Comparison of ENCODE assay signal across 11 cellular contexts in genomic region chrX:42094208-42094607, GRCh38.
DNase-seq lines count a peak whose midpoint lies in the region; ATAC-seq and TF ChIP-seq lines count a peak whose summit lies in the region.
"Had no signal": no experiment of that assay in that cellular context is flagged by ENCODE, and none has a peak within 500 bp of the region (broad histone marks: within the 10 kb centered on the region; RNA-seq: fewer than 3 reads in every experiment).

No MANE protein-coding gene starts in this region.

- H3K27ac Mint-ChIP-seq in GM23338, result peak overlapping the region; percentile 84

- no peak for TF ChIP-seq CTCF in GM23338 (conservative IDR thresholded peaks at IDR 0.05; ENCODE audit: low read depth in 2 of 2)
- no peak for TF ChIP-seq CTCF in lower lobe of right lung (IDR thresholded peaks at IDR 0.05)
- no peak for TF ChIP-seq CTCF in GM13976 (IDR thresholded peaks at IDR 0.05; ENCODE audit: borderline replicate concordance, control extremely low read depth, extremely low read depth, insufficient read depth, missing control alignments)

- H3K36me3 ChIP-seq in GM23338 (ENCODE audit: insufficient read depth) (no peaks in the 10 kb centered on the region), lower lobe of right lung (no peaks in the 10 kb centered on the region)
- H3K36me3 ChIP-seq: vagina had no signal

- H3K4me1 ChIP-seq in GM23338 (ENCODE audit: insufficient read depth) (peaks cover 46% of the 10 kb centered on the region), lower lobe of right lung (no peaks in the 10 kb centered on the region)
- H3K4me1 ChIP-seq: psoas muscle, vagina had no signal

- H3K27me3 Mint-ChIP-seq in GM23338 (ENCODE audit: insufficient read depth, low read depth, poor library complexity), result no peaks in the 10 kb centered on the region

- no peak overlapping the region for H3K4me3 ChIP-seq in GM23338
- no peak overlapping the region for H3K4me3 ChIP-seq in lower lobe of right lung
- H3K4me3 ChIP-seq: psoas muscle, vagina had no signal

- no peaks in the 10 kb centered on the region for H3K9me2 ChIP-seq in GM23338 (ENCODE audit: insufficient read depth)

- no peaks in the 10 kb centered on the region for H3K27me3 ChIP-seq in GM23338 (ENCODE audit: insufficient read depth)
- H3K27me3 ChIP-seq in lower lobe of right lung (ENCODE audit: low read depth), result no peaks in the 10 kb centered on the region
- H3K27me3 ChIP-seq: vagina had no signal

- 0 out of 2 replicates have a peak overlapping the region, but pooled peaks have one; percentile 6 for H3K4me2 ChIP-seq in GM23338

- 0 out of 2 replicates have a peak overlapping the region, but pooled peaks have one; percentile 50 for H3K27ac ChIP-seq in GM23338 (ENCODE audit: low read depth)
- H3K27ac ChIP-seq in lower lobe of right lung, result no peak overlapping the region
- H3K27ac ChIP-seq: psoas muscle, vagina had no signal

- no peaks in the 10 kb centered on the region for H3K79me2 ChIP-seq in GM23338 (replicated peaks; ENCODE audit: insufficient read depth)

- peaks cover 50% of the 10 kb centered on the region for H3K4me1 Mint-ChIP-seq in GM23338

- intact Hi-C loops in lower lobe of right lung (cut with DNase I), result no loop called here

- in situ Hi-C loops in GM13976 (cut with MboI; ENCODE audit: low sequenced_read_pairs, unreplicated experiment), result no loop called here

- H3K36me3 Mint-ChIP-seq in GM23338 (ENCODE audit: low read depth), result no peaks in the 10 kb centered on the region; the same call in 2 of the 3 replicates

- H3K9me3 ChIP-seq in lower lobe of right lung, result no peaks in the 10 kb centered on the region
- H3K9me3 ChIP-seq: psoas muscle, vagina had no signal

- peak; percentile 4 for DNase-seq in EH (ENCODE audit: low read depth)
- no peak for DNase-seq in GM23338 (ENCODE audit: low spot score)
- DNase-seq in SKM-1 treated with dmso at 0.1 percent for 144 hours (lab: John Stamatoyannopoulos, UW; ENCODE audit: unreplicated experiment), result peak; percentile 23
- DNase-seq in lower lobe of right lung, result no peak
- no peak for DNase-seq in AG08396 (ENCODE audit: low spot score)
- no peak for DNase-seq in GM13976 (ENCODE audit: low spot score)
- DNase-seq in NCI-H1092 (lab: John Stamatoyannopoulos, UW), result no peak
- no peak for DNase-seq in amygdala (lab: John Stamatoyannopoulos, UW)
- DNase-seq: DMS79, psoas muscle had no signal

- no peaks in the 10 kb centered on the region for H4K20me1 ChIP-seq in GM23338 (replicated peaks; ENCODE audit: insufficient read depth)

- no peak overlapping the region for H3K4me3 Mint-ChIP-seq in GM23338

- H3F3A ChIP-seq in GM23338 (replicated peaks; ENCODE audit: low read depth), result no peaks in the 10 kb centered on the region

- H3K9me3 Mint-ChIP-seq in GM23338, result no peaks in the 10 kb centered on the region; the same call in 2 of the 3 replicates

- H2AFZ ChIP-seq in GM23338, result peak overlapping the region; percentile 78

- no peak for ATAC-seq in GM23338
- ATAC-seq in lower lobe of right lung, result peak; percentile 43 to 67
- ATAC-seq: psoas muscle had no signal

TF ChIP-seq in GM23338, 12 proteins besides CTCF, POLR2A, EP300 and RAD21 (continues in another document):
- TF ChIP-seq EZH2phosphoT487 (IDR thresholded peaks at IDR 0.05; ENCODE audit: unreplicated experiment), result no peak
- no peak for TF ChIP-seq STAT1 (IDR thresholded peaks at IDR 0.05; ENCODE audit: unreplicated experiment)
- no peak for TF ChIP-seq ETS1 (IDR thresholded peaks at IDR 0.05)
- no peak for TF ChIP-seq REST (IDR thresholded peaks at IDR 0.05; ENCODE audit: unreplicated experiment)
- TF ChIP-seq ZNF331 (CRISPR knock-in tag; IDR thresholded peaks at IDR 0.05; ENCODE audit: low read depth), result no peak
- no peak for TF ChIP-seq EZH2 (IDR thresholded peaks at IDR 0.05; ENCODE audit: low read depth, unreplicated experiment)
- no peak for TF ChIP-seq POLR2AphosphoS5 (IDR thresholded peaks at IDR 0.05; ENCODE audit: low read depth)
- TF ChIP-seq CREB1 (CRISPR knock-in tag; IDR thresholded peaks at IDR 0.05; ENCODE audit: low read depth), result no peak
- TF ChIP-seq NANOG (IDR thresholded peaks at IDR 0.05; ENCODE audit: borderline replicate concordance), result no peak
- TF ChIP-seq ZNF114 (CRISPR knock-in tag; IDR thresholded peaks at IDR 0.05), result no peak
- TF ChIP-seq JUNB (IDR thresholded peaks at IDR 0.05; ENCODE audit: unreplicated experiment), result no peak

Comparison
In these comparisons a context has a peak if more than half of its experiments do, and no peak if none do; other contexts are left out.
1. DNase-seq: peak in EH (single experiment) and SKM-1 treated with dmso at 0.1 percent for 144 hours (single experiment); none in GM23338 (single experiment), lower lobe of right lung (single experiment), AG08396 (single experiment), GM13976 (single experiment), NCI-H1092 (single experiment) and amygdala (0 of 56).